Comparison of ENCODE assay signal across 1 cellular context in the genomic region with DNA sequence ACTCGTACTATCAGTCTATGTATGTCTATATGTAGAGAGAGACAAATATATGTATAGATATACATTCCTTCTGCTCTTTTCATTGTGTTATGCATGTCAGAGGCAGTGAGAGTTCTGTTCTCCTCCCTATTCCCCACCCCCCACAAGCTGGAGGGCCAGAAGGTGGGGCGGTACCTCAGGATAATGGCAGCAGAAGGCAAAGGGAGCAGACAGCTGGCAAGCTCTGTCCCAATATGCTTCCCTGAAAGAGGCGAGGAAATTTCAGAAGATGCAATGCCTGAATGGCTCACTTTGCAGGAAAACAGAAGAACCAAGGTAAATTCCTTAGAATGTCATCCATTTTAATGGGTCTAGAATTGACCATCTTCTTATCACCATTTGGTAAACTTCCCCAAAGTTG.
TF ChIP-seq lines count a peak whose summit lies in the region.

No MANE protein-coding gene starts in this region.

TF ChIP-seq in K562, 482 proteins besides CTCF, POLR2A, EP300 and RAD21 (continued from another document and continues in another):
- TF ChIP-seq, protein P1, sequence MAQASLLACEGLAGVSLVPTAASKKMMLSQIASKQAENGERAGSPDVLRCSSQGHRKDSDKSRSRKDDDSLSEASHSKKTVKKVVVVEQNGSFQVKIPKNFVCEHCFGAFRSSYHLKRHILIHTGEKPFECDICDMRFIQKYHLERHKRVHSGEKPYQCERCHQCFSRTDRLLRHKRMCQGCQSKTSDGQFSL (CRISPR knock-in tag; IDR thresholded peaks at IDR 0.05): 0 out of 2 replicates have a peak, but pooled peaks have one; percentile 21
- TF ChIP-seq, protein P1 (tag; IDR thresholded peaks at IDR 0.05): peak in 1 of 2 experiments; percentile 56; a peak in 1 of 4 replicates
- TF ChIP-seq GABPA (tag; conservative IDR thresholded peaks at IDR 0.05; ENCODE audit: low read depth): 0 out of 2 replicates have a peak, but pooled peaks have one; percentile 7
- no peak for TF ChIP-seq CHCHD3 (CRISPR knock-in tag; IDR thresholded peaks at IDR 0.05)
- peak; percentile 54; the same call in 1 of the 2 replicates for TF ChIP-seq NR4A1 (CRISPR knock-in tag; IDR thresholded peaks at IDR 0.05)
- 0 out of 2 replicates have a peak, but pooled peaks have one; percentile 54 for TF ChIP-seq NR4A1 (tag; IDR thresholded peaks at IDR 0.05)
- peak; percentile 26; the same call in 1 of the 2 replicates for TF ChIP-seq ATF7 (IDR thresholded peaks at IDR 0.05)
- no peak for TF ChIP-seq SMARCB1 (IDR thresholded peaks at IDR 0.05; ENCODE audit: insufficient read length, low read depth)
- TF ChIP-seq HDAC2 (IDR thresholded peaks at IDR 0.05): no peak
- TF ChIP-seq PHF20 (IDR thresholded peaks at IDR 0.05; ENCODE audit: partially characterized antibody): no peak
- TF ChIP-seq MYC (IDR thresholded peaks at IDR 0.05; ENCODE audit: low read depth, low read length): peak; percentile 44
- no peak for TF ChIP-seq MYC (CRISPR knock-in tag; IDR thresholded peaks at IDR 0.05; ENCODE audit: borderline replicate concordance, low read depth)
- peak; percentile 64 for TF ChIP-seq TCF3 (CRISPR knock-in tag; IDR thresholded peaks at IDR 0.05)
- 0 out of 2 replicates have a peak, but pooled peaks have one; percentile 44 for TF ChIP-seq LEF1 (IDR thresholded peaks at IDR 0.05)
- TF ChIP-seq ETV1 (tag; conservative IDR thresholded peaks at IDR 0.05; ENCODE audit: low read depth): 0 out of 2 replicates have a peak, but pooled peaks have one; percentile 46
- 0 out of 4 replicates have a peak, but pooled peaks of 1 of the 2 experiments have one; percentile 13 for TF ChIP-seq NRF1 (conservative IDR thresholded peaks at IDR 0.05 in 1 of 2, IDR thresholded peaks at IDR 0.05 in 1 of 2)
- TF ChIP-seq BRD9 (IDR thresholded peaks at IDR 0.05; ENCODE audit: low read depth, partially characterized antibody): peak; percentile 93
- TF ChIP-seq PTRF (tag; IDR thresholded peaks at IDR 0.05): 0 out of 2 replicates have a peak, but pooled peaks have one; percentile 14
- TF ChIP-seq SMARCA4 (IDR thresholded peaks at IDR 0.05): peak; percentile 22; the same call in 1 of the 2 replicates
- peak in 1 of 2 experiments; percentile 65; a peak in 1 of 4 replicates for TF ChIP-seq TRIM24 (IDR thresholded peaks at IDR 0.05)
- no peak for TF ChIP-seq ZC3H11A (IDR thresholded peaks at IDR 0.05; ENCODE audit: low read depth, low read length)
- TF ChIP-seq, protein P2, sequence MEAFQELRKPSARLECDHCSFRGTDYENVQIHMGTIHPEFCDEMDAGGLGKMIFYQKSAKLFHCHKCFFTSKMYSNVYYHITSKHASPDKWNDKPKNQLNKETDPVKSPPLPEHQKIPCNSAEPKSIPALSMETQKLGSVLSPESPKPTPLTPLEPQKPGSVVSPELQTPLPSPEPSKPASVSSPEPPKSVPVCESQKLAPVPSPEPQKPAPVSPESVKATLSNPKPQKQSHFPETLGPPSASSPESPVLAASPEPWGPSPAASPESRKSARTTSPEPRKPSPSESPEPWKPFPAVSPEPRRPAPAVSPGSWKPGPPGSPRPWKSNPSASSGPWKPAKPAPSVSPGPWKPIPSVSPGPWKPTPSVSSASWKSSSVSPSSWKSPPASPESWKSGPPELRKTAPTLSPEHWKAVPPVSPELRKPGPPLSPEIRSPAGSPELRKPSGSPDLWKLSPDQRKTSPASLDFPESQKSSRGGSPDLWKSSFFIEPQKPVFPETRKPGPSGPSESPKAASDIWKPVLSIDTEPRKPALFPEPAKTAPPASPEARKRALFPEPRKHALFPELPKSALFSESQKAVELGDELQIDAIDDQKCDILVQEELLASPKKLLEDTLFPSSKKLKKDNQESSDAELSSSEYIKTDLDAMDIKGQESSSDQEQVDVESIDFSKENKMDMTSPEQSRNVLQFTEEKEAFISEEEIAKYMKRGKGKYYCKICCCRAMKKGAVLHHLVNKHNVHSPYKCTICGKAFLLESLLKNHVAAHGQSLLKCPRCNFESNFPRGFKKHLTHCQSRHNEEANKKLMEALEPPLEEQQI (IDR thresholded peaks at IDR 0.05): peak; percentile 62; the same call in 1 of the 2 replicates
- TF ChIP-seq RBM15 (IDR thresholded peaks at IDR 0.05; ENCODE audit: insufficient read depth, low read length): no peak
- no peak for TF ChIP-seq ESRRB (CRISPR knock-in tag; IDR thresholded peaks at IDR 0.05; ENCODE audit: borderline replicate concordance)
- peak; percentile 51 to 70; a peak in 3 of 4 replicates for TF ChIP-seq MAZ (CRISPR knock-in tag; conservative IDR thresholded peaks at IDR 0.05 in 1 of 2, IDR thresholded peaks at IDR 0.05 in 1 of 2)
- TF ChIP-seq NEUROD1 (IDR thresholded peaks at IDR 0.05; ENCODE audit: borderline replicate concordance, low read depth, low read length, partially characterized antibody): peak; percentile 63
- TF ChIP-seq, protein P3, sequence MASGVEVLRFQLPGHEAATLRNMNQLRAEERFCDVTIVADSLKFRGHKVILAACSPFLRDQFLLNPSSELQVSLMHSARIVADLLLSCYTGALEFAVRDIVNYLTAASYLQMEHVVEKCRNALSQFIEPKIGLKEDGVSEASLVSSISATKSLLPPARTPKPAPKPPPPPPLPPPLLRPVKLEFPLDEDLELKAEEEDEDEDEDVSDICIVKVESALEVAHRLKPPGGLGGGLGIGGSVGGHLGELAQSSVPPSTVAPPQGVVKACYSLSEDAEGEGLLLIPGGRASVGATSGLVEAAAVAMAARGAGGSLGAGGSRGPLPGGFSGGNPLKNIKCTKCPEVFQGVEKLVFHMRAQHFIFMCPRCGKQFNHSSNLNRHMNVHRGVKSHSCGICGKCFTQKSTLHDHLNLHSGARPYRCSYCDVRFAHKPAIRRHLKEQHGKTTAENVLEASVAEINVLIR (CRISPR knock-in tag; IDR thresholded peaks at IDR 0.05): 0 out of 2 replicates have a peak, but pooled peaks have one; percentile 10
- peak; percentile 10; the same call in 1 of the 2 replicates for TF ChIP-seq CREM (IDR thresholded peaks at IDR 0.05; ENCODE audit: low read depth)
- 0 out of 2 replicates have a peak, but pooled peaks have one; percentile 15 for TF ChIP-seq ZNF717 (CRISPR knock-in tag; IDR thresholded peaks at IDR 0.05)
- peak in 2 of 3 experiments; percentile 72 to 90 for TF ChIP-seq YY1 (IDR thresholded peaks at IDR 0.05; ENCODE audit: borderline replicate concordance in 1 of 3, control insufficient read depth in 1 of 3, extremely low read depth in 1 of 3, insufficient read depth in 3 of 3, insufficient read length in 1 of 3, insufficient replicate concordance in 2 of 3, low read depth in 1 of 3, low read length in 2 of 3)
- TF ChIP-seq, protein P4, sequence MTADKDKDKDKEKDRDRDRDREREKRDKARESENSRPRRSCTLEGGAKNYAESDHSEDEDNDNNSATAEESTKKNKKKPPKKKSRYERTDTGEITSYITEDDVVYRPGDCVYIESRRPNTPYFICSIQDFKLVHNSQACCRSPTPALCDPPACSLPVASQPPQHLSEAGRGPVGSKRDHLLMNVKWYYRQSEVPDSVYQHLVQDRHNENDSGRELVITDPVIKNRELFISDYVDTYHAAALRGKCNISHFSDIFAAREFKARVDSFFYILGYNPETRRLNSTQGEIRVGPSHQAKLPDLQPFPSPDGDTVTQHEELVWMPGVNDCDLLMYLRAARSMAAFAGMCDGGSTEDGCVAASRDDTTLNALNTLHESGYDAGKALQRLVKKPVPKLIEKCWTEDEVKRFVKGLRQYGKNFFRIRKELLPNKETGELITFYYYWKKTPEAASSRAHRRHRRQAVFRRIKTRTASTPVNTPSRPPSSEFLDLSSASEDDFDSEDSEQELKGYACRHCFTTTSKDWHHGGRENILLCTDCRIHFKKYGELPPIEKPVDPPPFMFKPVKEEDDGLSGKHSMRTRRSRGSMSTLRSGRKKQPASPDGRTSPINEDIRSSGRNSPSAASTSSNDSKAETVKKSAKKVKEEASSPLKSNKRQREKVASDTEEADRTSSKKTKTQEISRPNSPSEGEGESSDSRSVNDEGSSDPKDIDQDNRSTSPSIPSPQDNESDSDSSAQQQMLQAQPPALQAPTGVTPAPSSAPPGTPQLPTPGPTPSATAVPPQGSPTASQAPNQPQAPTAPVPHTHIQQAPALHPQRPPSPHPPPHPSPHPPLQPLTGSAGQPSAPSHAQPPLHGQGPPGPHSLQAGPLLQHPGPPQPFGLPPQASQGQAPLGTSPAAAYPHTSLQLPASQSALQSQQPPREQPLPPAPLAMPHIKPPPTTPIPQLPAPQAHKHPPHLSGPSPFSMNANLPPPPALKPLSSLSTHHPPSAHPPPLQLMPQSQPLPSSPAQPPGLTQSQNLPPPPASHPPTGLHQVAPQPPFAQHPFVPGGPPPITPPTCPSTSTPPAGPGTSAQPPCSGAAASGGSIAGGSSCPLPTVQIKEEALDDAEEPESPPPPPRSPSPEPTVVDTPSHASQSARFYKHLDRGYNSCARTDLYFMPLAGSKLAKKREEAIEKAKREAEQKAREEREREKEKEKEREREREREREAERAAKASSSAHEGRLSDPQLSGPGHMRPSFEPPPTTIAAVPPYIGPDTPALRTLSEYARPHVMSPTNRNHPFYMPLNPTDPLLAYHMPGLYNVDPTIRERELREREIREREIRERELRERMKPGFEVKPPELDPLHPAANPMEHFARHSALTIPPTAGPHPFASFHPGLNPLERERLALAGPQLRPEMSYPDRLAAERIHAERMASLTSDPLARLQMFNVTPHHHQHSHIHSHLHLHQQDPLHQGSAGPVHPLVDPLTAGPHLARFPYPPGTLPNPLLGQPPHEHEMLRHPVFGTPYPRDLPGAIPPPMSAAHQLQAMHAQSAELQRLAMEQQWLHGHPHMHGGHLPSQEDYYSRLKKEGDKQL (CRISPR knock-in tag; IDR thresholded peaks at IDR 0.05; ENCODE audit: borderline replicate concordance): no peak
- TF ChIP-seq, protein P5, sequence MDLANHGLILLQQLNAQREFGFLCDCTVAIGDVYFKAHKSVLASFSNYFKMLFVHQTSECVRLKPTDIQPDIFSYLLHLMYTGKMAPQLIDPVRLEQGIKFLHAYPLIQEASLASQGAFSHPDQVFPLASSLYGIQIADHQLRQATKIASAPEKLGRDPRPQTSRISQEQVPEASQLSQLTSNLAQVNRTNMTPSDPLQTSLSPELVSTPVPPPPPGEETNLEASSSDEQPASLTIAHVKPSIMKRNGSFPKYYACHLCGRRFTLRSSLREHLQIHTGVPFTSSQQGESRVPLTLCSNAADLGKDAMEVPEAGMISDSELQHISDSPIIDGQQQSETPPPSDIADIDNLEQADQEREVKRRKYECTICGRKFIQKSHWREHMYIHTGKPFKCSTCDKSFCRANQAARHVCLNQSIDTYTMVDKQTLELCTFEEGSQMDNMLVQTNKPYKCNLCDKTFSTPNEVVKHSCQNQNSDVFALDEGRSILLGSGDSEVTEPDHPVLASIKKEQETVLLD (IDR thresholded peaks at IDR 0.05): no peak; the same call in 1 of the 2 replicates
- TF ChIP-seq, protein P6, sequence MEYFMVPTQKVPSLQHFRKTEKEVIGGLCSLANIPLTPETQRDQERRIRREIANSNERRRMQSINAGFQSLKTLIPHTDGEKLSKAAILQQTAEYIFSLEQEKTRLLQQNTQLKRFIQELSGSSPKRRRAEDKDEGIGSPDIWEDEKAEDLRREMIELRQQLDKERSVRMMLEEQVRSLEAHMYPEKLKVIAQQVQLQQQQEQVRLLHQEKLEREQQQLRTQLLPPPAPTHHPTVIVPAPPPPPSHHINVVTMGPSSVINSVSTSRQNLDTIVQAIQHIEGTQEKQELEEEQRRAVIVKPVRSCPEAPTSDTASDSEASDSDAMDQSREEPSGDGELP (CRISPR knock-in tag; IDR thresholded peaks at IDR 0.05; ENCODE audit: borderline replicate concordance): peak; percentile 64
- peak; percentile 67 for TF ChIP-seq TBP (optimal IDR thresholded peaks at IDR 0.05; ENCODE audit: low read depth, low read length)
- TF ChIP-seq TAF1 (IDR thresholded peaks at IDR 0.05; ENCODE audit: control insufficient read depth, extremely low read depth, insufficient read depth, low read length, severe bottlenecking): peak; percentile 83
- TF ChIP-seq NFRKB (IDR thresholded peaks at IDR 0.05; ENCODE audit: low read depth): peak; percentile 94
- no peak for TF ChIP-seq PPARD (CRISPR knock-in tag; IDR thresholded peaks at IDR 0.05)
- TF ChIP-seq MTA2 (IDR thresholded peaks at IDR 0.05; ENCODE audit: low read depth): 0 out of 2 replicates have a peak, but pooled peaks have one; percentile 24
- peak; percentile 84 for TF ChIP-seq SMAD1 (IDR thresholded peaks at IDR 0.05; ENCODE audit: low read depth, low read length, partially characterized antibody)
- TF ChIP-seq, protein P7, sequence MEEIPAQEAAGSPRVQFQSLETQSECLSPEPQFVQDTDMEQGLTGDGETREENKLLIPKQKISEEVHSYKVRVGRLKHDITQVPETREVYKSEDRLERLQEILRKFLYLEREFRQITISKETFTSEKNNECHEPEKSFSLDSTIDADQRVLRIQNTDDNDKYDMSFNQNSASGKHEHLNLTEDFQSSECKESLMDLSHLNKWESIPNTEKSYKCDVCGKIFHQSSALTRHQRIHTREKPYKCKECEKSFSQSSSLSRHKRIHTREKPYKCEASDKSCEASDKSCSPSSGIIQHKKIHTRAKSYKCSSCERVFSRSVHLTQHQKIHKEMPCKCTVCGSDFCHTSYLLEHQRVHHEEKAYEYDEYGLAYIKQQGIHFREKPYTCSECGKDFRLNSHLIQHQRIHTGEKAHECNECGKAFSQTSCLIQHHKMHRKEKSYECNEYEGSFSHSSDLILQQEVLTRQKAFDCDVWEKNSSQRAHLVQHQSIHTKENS (CRISPR knock-in tag; IDR thresholded peaks at IDR 0.05): peak; percentile 17; the same call in 1 of the 2 replicates
- TF ChIP-seq CXXC5 (CRISPR knock-in tag; IDR thresholded peaks at IDR 0.05): 0 out of 2 replicates have a peak, but pooled peaks have one; percentile 25
- TF ChIP-seq KDM4B (IDR thresholded peaks at IDR 0.05; ENCODE audit: borderline replicate concordance in 2 of 2, low read depth in 1 of 2): peak in 1 of 2 experiments; percentile 85; a peak in 2 of 4 replicates
- TF ChIP-seq HNRNPUL1 (IDR thresholded peaks at IDR 0.05; ENCODE audit: low read length): no peak
- peak; percentile 73 for TF ChIP-seq ZNF589 (CRISPR knock-in tag; IDR thresholded peaks at IDR 0.05; ENCODE audit: low read depth)
- TF ChIP-seq SRF (CRISPR knock-in tag; IDR thresholded peaks at IDR 0.05): no peak
- TF ChIP-seq MTA3 (IDR thresholded peaks at IDR 0.05; ENCODE audit: borderline replicate concordance): peak; percentile 78
- TF ChIP-seq TAF7 (tag; IDR thresholded peaks at IDR 0.05): peak; percentile 91
- peak; percentile 78 for TF ChIP-seq KDM5B (IDR thresholded peaks at IDR 0.05; ENCODE audit: insufficient replicate concordance, low read depth, low read length)
- peak; percentile 20; the same call in 1 of the 2 replicates for TF ChIP-seq TRIM28 (IDR thresholded peaks at IDR 0.05)
- peak; percentile 79; the same call in 1 of the 2 replicates for TF ChIP-seq RNF2 (IDR thresholded peaks at IDR 0.05)
- peak; percentile 62; the same call in 1 of the 2 replicates for TF ChIP-seq RBFOX2 (IDR thresholded peaks at IDR 0.05; ENCODE audit: low read depth, low read length)
- no peak for TF ChIP-seq SP1 (CRISPR knock-in tag; IDR thresholded peaks at IDR 0.05)
- TF ChIP-seq, protein P8, sequence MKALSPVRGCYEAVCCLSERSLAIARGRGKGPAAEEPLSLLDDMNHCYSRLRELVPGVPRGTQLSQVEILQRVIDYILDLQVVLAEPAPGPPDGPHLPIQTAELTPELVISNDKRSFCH (CRISPR knock-in tag; IDR thresholded peaks at IDR 0.05): no peak
- TF ChIP-seq, protein P8 (tag; IDR thresholded peaks at IDR 0.05): peak; percentile 82
- peak; percentile 44; the same call in 1 of the 2 replicates for TF ChIP-seq NCOR1 (IDR thresholded peaks at IDR 0.05)
